Comparison of ENCODE assay signal across 9 cellular contexts in the genomic region with DNA sequence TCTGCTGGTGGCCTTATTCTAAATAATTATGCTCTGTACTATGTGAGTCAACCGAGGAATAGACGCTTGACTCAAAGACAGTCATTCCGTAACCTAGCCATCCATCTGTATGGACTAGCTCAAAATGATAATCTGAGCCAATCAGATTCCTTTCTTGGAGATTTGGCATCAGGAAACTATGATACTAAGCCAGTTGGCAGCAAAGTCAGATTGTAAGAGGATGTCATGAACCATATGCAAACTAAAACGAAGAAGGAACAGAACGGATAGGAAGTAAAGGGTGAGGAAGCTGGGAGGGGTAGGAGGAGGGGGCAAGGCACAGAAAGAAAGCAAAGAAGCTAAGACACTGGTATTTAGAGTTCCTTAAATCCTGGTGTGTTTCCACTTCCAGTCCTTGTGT. TPM values are rescaled to one million over a fixed set of nuclear protein-coding genes. Genes with fewer than 3 reads are reported as not detected.
A peak's percentile ranks its signal among the peaks of the same experiment; 100 is the strongest.
DNase-seq lines count a peak whose midpoint lies in the region; ATAC-seq and TF ChIP-seq lines count a peak whose summit lies in the region.
"Had no signal": no experiment of that assay in that cellular context is flagged by ENCODE, and none has a peak within 500 bp of the region (broad histone marks: within the 10 kb centered on the region; RNA-seq: fewer than 3 reads in every experiment).

No MANE protein-coding gene starts in this region.

- DNase-seq in left colon (no peak), DMS 273 treated with DMSO at 0.1 percent for 48 hours (lab: John Stamatoyannopoulos, UW) (no peak), DMS114 treated with DMSO at 0.1 percent for 48 hours (lab: John Stamatoyannopoulos, UW; ENCODE audit: unreplicated experiment) (no peak), NCI-H526 treated with DMSO at 0.1 percent for 48 hours (lab: John Stamatoyannopoulos, UW) (no peak)
- DNase-seq in stimulated activated naive CD4-positive, alpha-beta T cell treated with Interleukin-2 at 50 U/mL for 16 hours (lab: John Stamatoyannopoulos, UW) = no peak
- DNase-seq: activated CD4-positive, CD25-positive, alpha-beta regulatory T cell had no signal

- peak; percentile 67 for ATAC-seq in GM18505 (IDR thresholded peaks at IDR 0.05; ENCODE audit: unreplicated experiment)
- ATAC-seq in GM21619 (IDR thresholded peaks at IDR 0.05; ENCODE audit: unreplicated experiment) = peak; percentile 49
- peak; percentile 69 for ATAC-seq in HG03565 (IDR thresholded peaks at IDR 0.05; ENCODE audit: unreplicated experiment)
- peak; percentile 40 for ATAC-seq in left colon

- no peak for TF ChIP-seq POLR2A in GM18505 (IDR thresholded peaks at IDR 0.05; ENCODE audit: borderline replicate concordance, extremely low read depth, insufficient read depth, insufficient read length)

- intact Hi-C loops in left colon (cut with DNase I, micrococcal nuclease) = no loop called here

RNA-seq across cellular contexts. Expression of a gene that starts 10.7 kb away (rescaled TPM):
- total RNA-seq in left colon = 10 to 100 TPM in 1 of 2 donors, 1 to 10 TPM in 1; 9.2 to 15.7 TPM
